In the genomic region with DNA sequence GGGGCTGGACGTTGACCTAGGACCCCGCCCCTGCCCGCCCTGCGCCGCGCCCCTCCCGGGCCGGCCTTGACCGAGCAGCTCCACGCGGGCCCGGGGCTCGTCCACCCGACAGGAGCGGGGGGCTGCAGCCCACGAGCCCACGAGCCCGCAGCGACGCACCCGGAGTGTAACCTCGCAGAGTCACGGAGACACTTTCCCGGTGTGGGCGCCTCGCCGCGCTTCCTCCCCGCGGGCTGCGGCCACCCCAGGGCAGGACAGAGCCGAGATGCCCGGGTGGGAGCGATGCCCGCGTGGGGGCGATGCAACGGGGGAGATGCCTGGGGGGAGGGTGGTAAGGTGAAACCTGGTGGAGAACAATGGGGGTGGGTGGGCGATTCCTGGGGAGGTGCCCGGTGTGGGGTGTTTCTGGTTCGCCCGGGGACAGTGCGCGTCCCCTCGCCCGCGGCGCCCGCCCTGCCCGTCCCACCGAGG, we compare ENCODE assay signal across 9 cellular contexts. TPM values are rescaled to one million over a fixed set of nuclear protein-coding genes. Genes with fewer than 3 reads are reported as not detected.
DNase-seq lines count a peak whose midpoint lies in the region; ATAC-seq and TF ChIP-seq lines count a peak whose summit lies in the region.
"Had no signal": no experiment of that assay in that cellular context is flagged by ENCODE, and none has a peak within 500 bp of the region (broad histone marks: within the 10 kb centered on the region; RNA-seq: fewer than 3 reads in every experiment).

No MANE protein-coding gene starts in this region.

- no peaks in the 10 kb centered on the region for H3K27me3 ChIP-seq in thoracic aorta (replicated peaks; ENCODE audit: insufficient read depth)

- no peaks in the 10 kb centered on the region for H3K36me3 Mint-ChIP-seq in activated T-cell treated with anti-CD3 and anti-CD28 coated beads, Interleukin-2, amount 50 U/mL, for 72 hours (ENCODE audit: insufficient read depth in 2 of 2)

- H3K9me3 ChIP-seq in thoracic aorta = no peaks in the 10 kb centered on the region

- peaks cover 38% of the 10 kb centered on the region for H3K27me3 Mint-ChIP-seq in activated T-cell treated with anti-CD3 and anti-CD28 coated beads, Interleukin-2, amount 50 U/mL, for 72 hours (ENCODE audit: low read depth)

- 0 to 1% methylated on average over 4 to 14 of the region's 51 CpGs for WGBS in lower leg skin, 2 donors

- TF ChIP-seq POLR2A in lower leg skin (IDR thresholded peaks at IDR 0.05) = no peak

- intact Hi-C loops in lower leg skin (cut with DNase I; ENCODE audit: low total_unique reads) = no loop called here

- H3K4me3 ChIP-seq in astrocyte of the cerebellum (ENCODE audit: low read depth, low read length) (peak overlapping the region; percentile 25), lower leg skin (ENCODE audit: low read depth, poor library complexity, severe bottlenecking) (peak overlapping the region; percentile 24), thoracic aorta (peak overlapping the region; percentile 72)

- peaks cover 17 to 29% of the 10 kb centered on the region in 2 donors for H3K4me1 ChIP-seq in thoracic aorta (ENCODE audit: control insufficient read depth in 1 of 2, low read depth in 2 of 2)

- TF ChIP-seq CTCF in astrocyte of the cerebellum (IDR thresholded peaks at IDR 0.05; ENCODE audit: low read depth, low read length, missing control alignments) = no peak
- TF ChIP-seq CTCF in lower leg skin (IDR thresholded peaks at IDR 0.05) = no peak
- TF ChIP-seq CTCF in thoracic aorta (IDR thresholded peaks at IDR 0.05) = no peak

- DNase-seq in activated T-cell treated with anti-CD3 and anti-CD28 coated beads, Interleukin-2, amount 50 U/mL, for 72 hours = peak in 1 of 2 donors; percentile 42
- DNase-seq in activated T-cell treated with anti-CD3 and anti-CD28 coated beads for 4 hours (no peak), astrocyte of the cerebellum (ENCODE audit: low read depth) (no peak), lower leg skin (ENCODE audit: low spot score in 2 of 2) (no peak), thoracic aorta (ENCODE audit: low spot score) (no peak)
- DNase-seq: activated CD8-positive, alpha-beta memory T cell treated with anti-CD3 and anti-CD28 coated beads, Interleukin-2, amount 50 U/mL, for 4 hours had no signal

- H3K36me3 ChIP-seq in thoracic aorta = no peaks in the 10 kb centered on the region

- no peaks in the 10 kb centered on the region for H3K9me3 Mint-ChIP-seq in activated T-cell treated with anti-CD3 and anti-CD28 coated beads, Interleukin-2, amount 50 U/mL, for 72 hours

- H3K4me1 Mint-ChIP-seq in activated T-cell treated with anti-CD3 and anti-CD28 coated beads, Interleukin-2, amount 50 U/mL, for 72 hours (ENCODE audit: low read depth) = peaks cover 7% of the 10 kb centered on the region

- ATAC-seq in activated T-cell treated with anti-CD3 and anti-CD28 coated beads, Interleukin-2, amount 50 U/mL, for 72 hours (replicated peaks in 1 of 2) = no peak
- ATAC-seq in thoracic aorta (ENCODE audit: insufficient number of reproducible peaks, low FRiP score, low read depth) (no peak), HG03571 (IDR thresholded peaks at IDR 0.05; ENCODE audit: unreplicated experiment) (no peak), GM21390 (IDR thresholded peaks at IDR 0.05; ENCODE audit: unreplicated experiment) (no peak), HG02973 (IDR thresholded peaks at IDR 0.05; ENCODE audit: unreplicated experiment) (no peak)

- H3K27ac Mint-ChIP-seq in activated T-cell treated with anti-CD3 and anti-CD28 coated beads, Interleukin-2, amount 50 U/mL, for 72 hours = no peak overlapping the region

- in situ Hi-C loops in astrocyte of the cerebellum (cut with HindIII; ENCODE audit: low sequenced_read_pairs) = no loop called here

- peak overlapping the region; percentile 53 to 55 for H3K4me3 Mint-ChIP-seq in activated T-cell treated with anti-CD3 and anti-CD28 coated beads, Interleukin-2, amount 50 U/mL, for 72 hours

- H3K27ac ChIP-seq in thoracic aorta = no peak overlapping the region

RNA-seq across cellular contexts. Expression of a gene that starts 4.9 kb away (rescaled TPM):
- total RNA-seq in activated T-cell treated with anti-CD3 and anti-CD28 coated beads, Interleukin-2, amount 50 U/mL, for 72 hours = 10 to 100 TPM; 22.3 to 23.6 TPM
- total RNA-seq in lower leg skin (10 to 100 TPM in 1 of 4 donors, 1 to 10 TPM in 3; 8.6 to 11.6 (median 9.6) TPM), thoracic aorta (10 to 100 TPM in 1 of 2 donors, 1 to 10 TPM in 1; 9.2 to 15.1 TPM)

RNA-seq across cellular contexts. Expression of a gene that starts 21.1 kb away (rescaled TPM):
- 10 to 100 TPM; 42.3 to 43.4 TPM for total RNA-seq in activated T-cell treated with anti-CD3 and anti-CD28 coated beads, Interleukin-2, amount 50 U/mL, for 72 hours
- total RNA-seq in lower leg skin = 100 to 1,000 TPM in 2 of 4 donors, 10 to 100 TPM in 2; 64.8 to 104 (median 89.8) TPM
- 10 to 100 TPM; 32.1 to 61.5 TPM for total RNA-seq in thoracic aorta
